ENCODE assay signal across 7 cellular contexts in genomic region chr5:136174021-136174659, GRCh38. TPM values are rescaled to one million over a fixed set of nuclear protein-coding genes. Genes with fewer than 3 reads are reported as not detected.
DNase-seq lines count a peak whose midpoint lies in the region; ATAC-seq, FAIRE-seq and TF ChIP-seq lines count a peak whose summit lies in the region.

No MANE protein-coding gene starts in this region.

- TF ChIP-seq EP300 in GM12878 (IDR thresholded peaks at IDR 0.05; ENCODE audit: borderline replicate concordance in 1 of 2, control insufficient read depth in 1 of 2, low read depth in 2 of 2, low read length in 2 of 2): no peak

- CTCF ChIA-PET in GM10248 (lab: Yijun Ruan, JAX): interaction anchor here (0.7 to 3.6 kb wide), 14 partner anchors 9 to 230 kb away, joined by 3 to 10 read pairs (median 3); partner anchors contain the start of gene SMAD5
- CTCF ChIA-PET in GM12878 (lab: Yijun Ruan, JAX): interaction anchor here (0.6 to 8.4 kb wide), 27 partner anchors 9 to 750 kb away, joined by 3 to 76 read pairs (median 5); no protein-coding TSS in a partner anchor

- H3K36me3 ChIP-seq in H7 (replicated peaks; ENCODE audit: control insufficient read depth, insufficient read depth, low read length) (peaks cover 6% of the 10 kb centered on the region), GM12878 (ENCODE audit: control insufficient read depth in 2 of 2, insufficient read depth in 2 of 2, low read length in 1 of 2) (peaks cover 0 to 15% of the 10 kb centered on the region in 2 experiments; a peak in 3 of 4 replicates)

- no peak for TF ChIP-seq POLR2A in GM12878 (IDR thresholded peaks at IDR 0.05; ENCODE audit: low read depth, low read length)

- ATAC-seq in GM12878 (peak; percentile 88), left colon (peak; percentile 89)

- intact Hi-C loops in GM12878 (cut with micrococcal nuclease; ENCODE audit: unreplicated experiment): loop anchor here (1.0 to 10.0 kb wide), 5 partner anchors 92 to 287 kb away; no protein-coding TSS in a partner anchor
- intact Hi-C loops in left colon (cut with DNase I, micrococcal nuclease): loop anchor here in 1 of 2 donors (10.0 kb wide), 2 partner anchors 109 to 229 kb away; no protein-coding TSS in a partner anchor

- SMC1A ChIA-PET in GM12878 (lab: Charles Lee; ENCODE audit: uncharacterized antibody, unreplicated experiment): interaction anchor here (0.6 to 6.6 kb wide), 16 partner anchors 32 to 281 kb away, joined by 3 to 56 read pairs (median 4); no protein-coding TSS in a partner anchor

- no peaks in the 10 kb centered on the region for H3K9me3 ChIP-seq in GM12878 (replicated peaks; ENCODE audit: control insufficient read depth, insufficient read depth, low read length)

- RAD21 ChIA-PET in GM12878 (lab: Charles Lee; ENCODE audit: unreplicated experiment): interaction anchor here (0.7 to 1.8 kb wide), 12 partner anchors 11 to 232 kb away, joined by 3 to 9 read pairs (median 4); no protein-coding TSS in a partner anchor

- peak; percentile 97 for FAIRE-seq in GM12878 (lab: Jason Lieb, UNC)

- 100% methylated on average over 2 of the region's 2 CpGs for WGBS in GM12878 (ENCODE audit: insufficient coverage, insufficient replicate concordance, low lambda C conversion rate, missing lambda C conversion rate)

- no peak overlapping the region for H3K4me3 ChIP-seq in H7 (ENCODE audit: insufficient read depth, low read depth, low read length)
- H3K4me3 ChIP-seq in GM12878: no peak overlapping the region

- H3K9ac ChIP-seq in GM12878 (ENCODE audit: control insufficient read depth, insufficient read depth, low read length): no peak overlapping the region

- in situ Hi-C loops in GM12878 (cut with MboI): no loop called here

- BruUV-seq in GM12878 (replicated peaks; lab: Mats Ljungman, UMichigan): no TSS peak

- H3K4me1 ChIP-seq in GM12878 (ENCODE audit: control insufficient read depth, insufficient read depth, low read length): no peaks in the 10 kb centered on the region

- DNase-seq in GM10248 (ENCODE audit: extremely low spot score): peak; percentile 43
- DNase-seq in H7: peak; percentile 43
- DNase-seq in NCI-H1694 (lab: John Stamatoyannopoulos, UW): peak; percentile 17
- peak; percentile 12 for DNase-seq in GM12878 (ENCODE audit: low read depth, low spot score)
- no peak for DNase-seq in left colon
- DNase-seq in stimulated activated CD4-positive, alpha-beta T cell treated with anti-CD3 and anti-CD28 coated beads, Interleukin-4, amount 100 ng/mL, for 1 hour: no peak
- no peak for DNase-seq in activated effector memory CD4-positive, alpha-beta T cell treated with Interleukin-2 at 50 U/mL for 16 hours

- H4K20me1 ChIP-seq in GM12878 (ENCODE audit: control insufficient read depth, insufficient read depth): no peaks in the 10 kb centered on the region

- H3K27ac ChIP-seq in GM12878 (ENCODE audit: control insufficient read depth, insufficient read depth): no peak overlapping the region

- no peaks in the 10 kb centered on the region for H3K27me3 ChIP-seq in H7 (ENCODE audit: control insufficient read depth, insufficient read depth, low read length)
- no peaks in the 10 kb centered on the region for H3K27me3 ChIP-seq in GM12878 (replicated peaks in 1 of 2; ENCODE audit: control insufficient read depth in 2 of 2, insufficient read depth in 2 of 2, low read length in 1 of 2)

- TF ChIP-seq CTCF in GM10248 (IDR thresholded peaks at IDR 0.05; ENCODE audit: control extremely low read depth, extremely low read depth, low read depth, missing control alignments) (peak; percentile 63), GM12878 (IDR thresholded peaks at IDR 0.05 in 2 of 3, conservative IDR thresholded peaks at IDR 0.05 in 1 of 3; ENCODE audit: control insufficient read depth in 2 of 3, extremely low read depth in 1 of 3, insufficient read depth in 1 of 3, low read depth in 3 of 3, low read length in 3 of 3) (peak; percentile 67 to 74 (median 70))

- no peak overlapping the region for H3K4me2 ChIP-seq in GM12878 (ENCODE audit: control insufficient read depth, insufficient read depth)

- TF ChIP-seq RAD21 in GM12878 (IDR thresholded peaks at IDR 0.05; ENCODE audit: insufficient read depth, low read depth, low read length): peak; percentile 81

- POLR2A ChIA-PET in GM10248 (lab: Yijun Ruan, JAX): no interaction called here
- POLR2A ChIA-PET in GM12878 (lab: Charles Lee): interaction anchor here (0.5 kb wide), 1 partner anchor 1305 kb away, joined by 3 read pairs; no protein-coding TSS in a partner anchor

- no peak overlapping the region for H2AFZ ChIP-seq in GM12878 (ENCODE audit: control insufficient read depth, low read depth, low read length)

- H3K79me2 ChIP-seq in GM12878 (ENCODE audit: control insufficient read depth, insufficient read depth, low read length): no peaks in the 10 kb centered on the region

TF ChIP-seq in GM12878, 131 proteins besides CTCF, POLR2A, EP300 and RAD21:
- peak; percentile 62; the same call in 1 of the 2 replicates for TF ChIP-seq SMC3 (IDR thresholded peaks at IDR 0.05; ENCODE audit: borderline replicate concordance, low read length)
- no peak for TF ChIP-seq E2F8 (IDR thresholded peaks at IDR 0.05; ENCODE audit: low read depth, partially characterized antibody)
- TF ChIP-seq YY1 (IDR thresholded peaks at IDR 0.05; ENCODE audit: low read depth, low read length): peak; percentile 63; the same call in 1 of the 2 replicates

RNA-seq across cellular contexts. Expression of gene SMIM32, which starts 18.8 kb away (rescaled TPM):
- total RNA-seq in H7 (2014; rRNA removed; shearing (Covaris generic)): 1.4 TPM in 2 replicates
- total RNA-seq in GM12878 (2013; cell fraction: nucleolus; rRNA removed): not detected in 2 replicates
- total RNA-seq in GM12878 (2014; rRNA removed): not detected in 2 replicates
- not detected in 2 replicates for total RNA-seq in GM12878 (2014; rRNA removed; fragmentation: Illumina TruSeq; extraction: Trizol)
- total RNA-seq in GM12878 (2021): not detected in 2 replicates
- polyA plus RNA-seq in GM12878 (2011; ENCODE audit: low read depth): not detected
- not detected in 2 replicates for polyA plus RNA-seq in GM12878 (2011; rRNA removed)
- polyA plus RNA-seq in GM12878 (2011; cell fraction: cytosol; rRNA removed): not detected in 2 replicates
- not detected in 2 replicates for polyA plus RNA-seq in GM12878 (2011; cell fraction: nucleus; rRNA removed)
- not detected in 2 replicates for polyA plus RNA-seq in GM12878 (2012)
- not detected in 2 replicates for polyA plus RNA-seq in GM12878 (2014; fragmentation: Illumina TruSeq; extraction: Trizol)
- polyA plus RNA-seq in GM12878 (2014; fragmentation: Nextera tagmentation; extraction: Ambion mirVana): not detected
- not detected in 2 replicates for polyA plus RNA-seq in GM12878 (2014; rRNA removed)
- polyA plus RNA-seq in GM12878 (2016; fragmentation: Nextera tagmentation; extraction: Ambion mirVana): not detected
- polyA minus RNA-seq in GM12878 (2011; rRNA and poly(A)+ RNA removed): not detected in 2 replicates
- not detected in 2 replicates for polyA minus RNA-seq in GM12878 (2011; cell fraction: cytosol; rRNA and poly(A)+ RNA removed)
- polyA minus RNA-seq in GM12878 (2011; cell fraction: nucleus; rRNA and poly(A)+ RNA removed): not detected in 2 replicates
- total RNA-seq in left colon: 10 to 100 TPM; 17.7 to 23.5 TPM

RNA-seq across cellular contexts. Expression of gene SMAD5, which starts 41.5 kb away (rescaled TPM):
- total RNA-seq in H7 (2014; rRNA removed; shearing (Covaris generic)): 38.4 and 45.2 TPM in 2 replicates
- total RNA-seq in GM12878 (2013; cell fraction: nucleolus; rRNA removed): 145 and 164 TPM in 2 replicates
- total RNA-seq in GM12878 (2014; rRNA removed) (8.0 and 10.4 TPM in 2 replicates), GM12878 (2014; rRNA removed; fragmentation: Illumina TruSeq; extraction: Trizol) (11.1 and 11.4 TPM in 2 replicates), GM12878 (2021) (14.8 and 15.4 TPM in 2 replicates), left colon (10 to 100 TPM; 45.6 to 46.8 TPM)
- 5.4 TPM for polyA plus RNA-seq in GM12878 (2011; ENCODE audit: low read depth)
- polyA plus RNA-seq in GM12878 (2011; rRNA removed) (40.6 and 56.1 TPM in 2 replicates), GM12878 (2014; fragmentation: Illumina TruSeq; extraction: Trizol) (9.2 and 11.1 TPM in 2 replicates), GM12878 (2014; fragmentation: Nextera tagmentation; extraction: Ambion mirVana) (1 to 10 TPM; 3.6 to 7.1 TPM), GM12878 (2014; rRNA removed) (12.4 and 12.5 TPM in 2 replicates), GM12878 (2016; fragmentation: Nextera tagmentation; extraction: Ambion mirVana) (10 to 100 TPM; 14.2 to 16.0 TPM)
- 16.7 and 22.3 TPM in 2 replicates for polyA plus RNA-seq in GM12878 (2011; cell fraction: cytosol; rRNA removed)
- polyA plus RNA-seq in GM12878 (2011; cell fraction: nucleus; rRNA removed): 19.8 and 23.5 TPM in 2 replicates
- polyA plus RNA-seq in GM12878 (2012): 5.0 and 5.7 TPM in 2 replicates
- polyA minus RNA-seq in GM12878 (2011; rRNA and poly(A)+ RNA removed): 45.7 and 59.2 TPM in 2 replicates
- 11.4 and 22.4 TPM in 2 replicates for polyA minus RNA-seq in GM12878 (2011; cell fraction: cytosol; rRNA and poly(A)+ RNA removed)
- 21.9 and 33.2 TPM in 2 replicates for polyA minus RNA-seq in GM12878 (2011; cell fraction: nucleus; rRNA and poly(A)+ RNA removed)

Comparison
In these comparisons a context has a peak if more than half of its experiments do, and no peak if none do; other contexts are left out.
1. DNase-seq: peak in GM10248 (single experiment), H7 (single experiment), NCI-H1694 (single experiment) and GM12878 (single experiment); none in left colon (0 of 2), stimulated activated CD4-positive, alpha-beta T cell treated with anti-CD3 and anti-CD28 coated beads, Interleukin-4, amount 100 ng/mL, for 1 hour (single experiment) and activated effector memory CD4-positive, alpha-beta T cell treated with Interleukin-2 at 50 U/mL for 16 hours (single experiment).